In the genomic region with DNA sequence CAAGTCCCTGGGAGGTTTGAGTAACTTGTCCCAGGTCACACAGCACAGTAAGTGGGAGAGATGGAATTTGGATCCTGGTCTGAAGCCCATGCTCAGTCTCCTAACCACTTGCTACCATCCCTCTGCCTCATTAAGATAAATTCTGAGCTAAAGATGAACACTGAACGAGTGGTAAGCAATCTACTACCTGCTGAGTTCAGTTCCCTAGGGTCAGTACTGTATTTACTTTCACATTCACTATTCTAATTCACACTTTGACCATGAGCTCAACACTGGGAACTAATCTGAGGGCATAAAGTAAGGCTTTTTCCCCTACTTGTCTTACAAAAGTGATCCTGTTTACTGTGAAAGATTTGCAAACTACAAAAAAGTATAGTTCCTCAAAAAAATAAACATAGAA, we compare ENCODE assay signal across 13 cellular contexts. TPM values are rescaled to one million over a fixed set of nuclear protein-coding genes. Genes with fewer than 3 reads are reported as not detected.
A peak's percentile ranks its signal among the peaks of the same experiment; 100 is the strongest.
DNase-seq lines count a peak whose midpoint lies in the region; ATAC-seq and TF ChIP-seq lines count a peak whose summit lies in the region.
"Had no signal": no experiment of that assay in that cellular context is flagged by ENCODE, and none has a peak within 500 bp of the region (broad histone marks: within the 10 kb centered on the region; RNA-seq: fewer than 3 reads in every experiment).

No MANE protein-coding gene starts in this region.

- POLR2A ChIA-PET in GM10248 (lab: Yijun Ruan, JAX) = no interaction called here

- intact Hi-C loops in thyroid gland (cut with DNase I) (loop anchor here (10.0 kb wide), 1 partner anchor 106 kb away; a partner anchor contains a TSS), testis (cut with DNase I; ENCODE audit: low total_unique reads) (no loop called here)

- H3K4me1 Mint-ChIP-seq in IgD-negative memory B cell = peaks cover 11 to 18% (median 12%) of the 10 kb centered on the region in 3 donors

- peak overlapping the region in 1 of 3 donors; percentile 72 for H3K27ac Mint-ChIP-seq in IgD-negative memory B cell

- H3K27me3 ChIP-seq in thyroid gland = no peaks in the 10 kb centered on the region
- no peaks in the 10 kb centered on the region for H3K27me3 ChIP-seq in testis
- H3K27me3 ChIP-seq: tibial artery had no signal

- ATAC-seq in HG02798 (IDR thresholded peaks at IDR 0.05; ENCODE audit: poor library complexity, unreplicated experiment) = peak; percentile 54

- 63 to 67% methylated on average over 1 of the region's 1 CpG for WGBS in thyroid gland, 2 donors
- WGBS in testis, 2 donors = 56 to 78% methylated on average over 1 of the region's 1 CpG

- H3K36me3 Mint-ChIP-seq in IgD-negative memory B cell = no peaks in the 10 kb centered on the region

- peak; percentile 47 for DNase-seq in GM10248 (ENCODE audit: extremely low spot score)
- DNase-seq in GM19238 (ENCODE audit: insufficient read length, low spot score) = peak; percentile 19
- no peak for DNase-seq in coronary artery (ENCODE audit: low spot score)
- DNase-seq in thyroid gland = no peak
- DNase-seq in testis = no peak
- no peak for DNase-seq in NK-92 (lab: John Stamatoyannopoulos, UW; ENCODE audit: unreplicated experiment)
- DNase-seq: effector CD4-positive, alpha-beta T cell; NCI-H345; tibial artery had no signal

- no peak for TF ChIP-seq POLR2A in thyroid gland (IDR thresholded peaks at IDR 0.05)
- no peak for TF ChIP-seq POLR2A in testis (IDR thresholded peaks at IDR 0.05)

- no peak overlapping the region for H3K27ac ChIP-seq in coronary artery
- no peak overlapping the region for H3K27ac ChIP-seq in thyroid gland
- no peak overlapping the region for H3K27ac ChIP-seq in testis
- H3K27ac ChIP-seq: tibial artery had no signal

- CTCF ChIA-PET in GM10248 (lab: Yijun Ruan, JAX) = interaction anchor here (1.2 to 2.3 kb wide), 4 partner anchors 10 to 17 kb away, joined by 3 to 7 read pairs (median 4); no protein-coding TSS in a partner anchor

- H3K4me3 ChIP-seq in coronary artery (no peak overlapping the region), thyroid gland (replicated peaks in 1 of 3) (no peak overlapping the region), testis (no peak overlapping the region)
- H3K4me3 ChIP-seq: tibial artery had no signal

- H3K36me3 ChIP-seq in thyroid gland (no peaks in the 10 kb centered on the region), testis (ENCODE audit: low read depth, missing control alignments) (no peaks in the 10 kb centered on the region)

- H3K9me3 Mint-ChIP-seq in IgD-negative memory B cell = no peaks in the 10 kb centered on the region

- no peaks in the 10 kb centered on the region for H3K9me3 ChIP-seq in thyroid gland
- H3K9me3 ChIP-seq in testis = no peaks in the 10 kb centered on the region
- H3K9me3 ChIP-seq: tibial artery had no signal

- no peaks in the 10 kb centered on the region for H3K27me3 Mint-ChIP-seq in IgD-negative memory B cell

- H3K4me1 ChIP-seq in thyroid gland (peaks cover 27% of the 10 kb centered on the region in 2 donors), testis (peaks cover 17% of the 10 kb centered on the region)

- peak overlapping the region in 3 of 4 donors; percentile 23 to 84 (median 24) for H3K4me3 Mint-ChIP-seq in IgD-negative memory B cell

- no peak for TF ChIP-seq CTCF in GM10248 (IDR thresholded peaks at IDR 0.05; ENCODE audit: control extremely low read depth, extremely low read depth, low read depth, missing control alignments)
- no peak for TF ChIP-seq CTCF in coronary artery (IDR thresholded peaks at IDR 0.05)
- TF ChIP-seq CTCF in thyroid gland (IDR thresholded peaks at IDR 0.05) = no peak
- TF ChIP-seq CTCF in testis (IDR thresholded peaks at IDR 0.05) = no peak

RNA-seq across cellular contexts. Expression of a gene that starts 2.4 kb away (rescaled TPM):
- polyA plus RNA-seq in IgD-negative memory B cell = 55.1 TPM
- 10 to 100 TPM; 54.4 to 74.3 (median 69.6) TPM for total RNA-seq in thyroid gland
- 10 to 100 TPM; 62.5 to 70.3 TPM for total RNA-seq in testis
- polyA plus RNA-seq in testis (ENCODE audit: insufficient read depth, low read depth, low replicate concordance) = 69.2 TPM

RNA-seq across cellular contexts. Expression of a gene that starts 2.6 kb away (rescaled TPM):
- polyA plus RNA-seq in IgD-negative memory B cell (70.0 TPM), testis (ENCODE audit: insufficient read depth, low read depth, low replicate concordance) (63.9 TPM)
- total RNA-seq in thyroid gland (10 to 100 TPM; 38.6 to 52.1 (median 42.3) TPM), testis (10 to 100 TPM; 59.8 to 81.9 TPM)

RNA-seq across cellular contexts. Expression of a gene that starts 45.1 kb away (rescaled TPM):
- polyA plus RNA-seq in IgD-negative memory B cell (not detected), testis (ENCODE audit: insufficient read depth, low read depth, low replicate concordance) (not detected)
- total RNA-seq in thyroid gland (under 1 TPM in 1 of 4 donors, not detected in 3; 0.67 TPM), testis (under 1 TPM; 0.31 to 0.43 TPM)
- polyA plus RNA-seq: BJ, neural cell had no signal

Comparison
In these comparisons a context has a peak if more than half of its experiments do, and no peak if none do; other contexts are left out.
1. DNase-seq: peak in GM10248 (single experiment) and GM19238 (single experiment); none in coronary artery (single experiment), thyroid gland (0 of 2), testis (single experiment) and NK-92 (single experiment).